In genomic region chr5:17219431-17219830, GRCh38 we compare ENCODE assay signal across 1 cellular context.
A peak's percentile ranks its signal among the peaks of the same experiment; 100 is the strongest.
TF ChIP-seq lines count a peak whose summit lies in the region.

No MANE protein-coding gene starts in this region.

TF ChIP-seq in GM12878, 131 proteins besides CTCF, POLR2A, EP300 and RAD21:
- TF ChIP-seq ZNF384 (IDR thresholded peaks at IDR 0.05; ENCODE audit: borderline replicate concordance, low read depth, low read length): 0 out of 2 replicates have a peak, but pooled peaks have one; percentile 5
- no peak for TF ChIP-seq ZNF274 (IDR thresholded peaks at IDR 0.05; ENCODE audit: insufficient read depth, insufficient read length)
- no peak for TF ChIP-seq KAT2A (conservative IDR thresholded peaks at IDR 0.05; ENCODE audit: control insufficient read depth, low read depth, low read length)
- no peak for TF ChIP-seq SUPT20H (IDR thresholded peaks at IDR 0.05; ENCODE audit: borderline replicate concordance, control insufficient read depth, low read depth, low read length)
- no peak for TF ChIP-seq STAT1 (conservative IDR thresholded peaks at IDR 0.05)
- no peak for TF ChIP-seq E2F4 (IDR thresholded peaks at IDR 0.05; ENCODE audit: low read depth, low read length)
- no peak for TF ChIP-seq NFXL1 (IDR thresholded peaks at IDR 0.05; ENCODE audit: borderline replicate concordance)
- TF ChIP-seq RUNX3 (IDR thresholded peaks at IDR 0.05; ENCODE audit: low read length): peak; percentile 17; the same call in 1 of the 2 replicates
- TF ChIP-seq NBN (IDR thresholded peaks at IDR 0.05): no peak
- TF ChIP-seq ZSCAN29 (IDR thresholded peaks at IDR 0.05): no peak
- TF ChIP-seq, protein P1, sequence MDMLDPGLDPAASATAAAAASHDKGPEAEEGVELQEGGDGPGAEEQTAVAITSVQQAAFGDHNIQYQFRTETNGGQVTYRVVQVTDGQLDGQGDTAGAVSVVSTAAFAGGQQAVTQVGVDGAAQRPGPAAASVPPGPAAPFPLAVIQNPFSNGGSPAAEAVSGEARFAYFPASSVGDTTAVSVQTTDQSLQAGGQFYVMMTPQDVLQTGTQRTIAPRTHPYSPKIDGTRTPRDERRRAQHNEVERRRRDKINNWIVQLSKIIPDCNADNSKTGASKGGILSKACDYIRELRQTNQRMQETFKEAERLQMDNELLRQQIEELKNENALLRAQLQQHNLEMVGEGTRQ (IDR thresholded peaks at IDR 0.05; ENCODE audit: borderline replicate concordance, low read depth, low read length): no peak
- TF ChIP-seq NFYA (IDR thresholded peaks at IDR 0.05; ENCODE audit: borderline replicate concordance, low read depth, low read length): no peak
- TF ChIP-seq DPF2 (IDR thresholded peaks at IDR 0.05): no peak
- TF ChIP-seq SIN3A (IDR thresholded peaks at IDR 0.05; ENCODE audit: low read depth, low read length): peak; percentile 44; the same call in 1 of the 2 replicates
- TF ChIP-seq ETV6 (conservative IDR thresholded peaks at IDR 0.05 in 1 of 2, IDR thresholded peaks at IDR 0.05 in 1 of 2; ENCODE audit: borderline replicate concordance in 1 of 2, low read depth in 1 of 2): no peak
- TF ChIP-seq EGR1 (IDR thresholded peaks at IDR 0.05; ENCODE audit: borderline replicate concordance in 1 of 2, low read depth in 2 of 2, low read length in 2 of 2): no peak
- TF ChIP-seq, protein P2, sequence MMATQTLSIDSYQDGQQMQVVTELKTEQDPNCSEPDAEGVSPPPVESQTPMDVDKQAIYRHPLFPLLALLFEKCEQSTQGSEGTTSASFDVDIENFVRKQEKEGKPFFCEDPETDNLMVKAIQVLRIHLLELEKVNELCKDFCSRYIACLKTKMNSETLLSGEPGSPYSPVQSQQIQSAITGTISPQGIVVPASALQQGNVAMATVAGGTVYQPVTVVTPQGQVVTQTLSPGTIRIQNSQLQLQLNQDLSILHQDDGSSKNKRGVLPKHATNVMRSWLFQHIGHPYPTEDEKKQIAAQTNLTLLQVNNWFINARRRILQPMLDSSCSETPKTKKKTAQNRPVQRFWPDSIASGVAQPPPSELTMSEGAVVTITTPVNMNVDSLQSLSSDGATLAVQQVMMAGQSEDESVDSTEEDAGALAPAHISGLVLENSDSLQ (IDR thresholded peaks at IDR 0.05): peak; percentile 62
- TF ChIP-seq CREM (IDR thresholded peaks at IDR 0.05; ENCODE audit: low read depth): no peak
- TF ChIP-seq, protein P3, sequence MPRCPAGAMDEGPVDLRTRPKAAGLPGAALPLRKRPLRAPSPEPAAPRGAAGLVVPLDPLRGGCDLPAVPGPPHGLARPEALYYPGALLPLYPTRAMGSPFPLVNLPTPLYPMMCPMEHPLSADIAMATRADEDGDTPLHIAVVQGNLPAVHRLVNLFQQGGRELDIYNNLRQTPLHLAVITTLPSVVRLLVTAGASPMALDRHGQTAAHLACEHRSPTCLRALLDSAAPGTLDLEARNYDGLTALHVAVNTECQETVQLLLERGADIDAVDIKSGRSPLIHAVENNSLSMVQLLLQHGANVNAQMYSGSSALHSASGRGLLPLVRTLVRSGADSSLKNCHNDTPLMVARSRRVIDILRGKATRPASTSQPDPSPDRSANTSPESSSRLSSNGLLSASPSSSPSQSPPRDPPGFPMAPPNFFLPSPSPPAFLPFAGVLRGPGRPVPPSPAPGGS (IDR thresholded peaks at IDR 0.05; ENCODE audit: borderline replicate concordance, insufficient read depth, low read depth, low read length, poor library complexity, severe bottlenecking): no peak
- TF ChIP-seq EED (IDR thresholded peaks at IDR 0.05; ENCODE audit: low read depth): no peak
- TF ChIP-seq YY1 (IDR thresholded peaks at IDR 0.05; ENCODE audit: low read depth, low read length): peak; percentile 48; the same call in 1 of the 2 replicates
- 0 out of 2 replicates have a peak, but pooled peaks have one; percentile 27 for TF ChIP-seq RELB (IDR thresholded peaks at IDR 0.05; ENCODE audit: low read depth)
- no peak; the same call in 1 of the 2 replicates for TF ChIP-seq IKZF1 (conservative IDR thresholded peaks at IDR 0.05)
- no peak for TF ChIP-seq BMI1 (IDR thresholded peaks at IDR 0.05; ENCODE audit: borderline replicate concordance)
- TF ChIP-seq, protein P4, sequence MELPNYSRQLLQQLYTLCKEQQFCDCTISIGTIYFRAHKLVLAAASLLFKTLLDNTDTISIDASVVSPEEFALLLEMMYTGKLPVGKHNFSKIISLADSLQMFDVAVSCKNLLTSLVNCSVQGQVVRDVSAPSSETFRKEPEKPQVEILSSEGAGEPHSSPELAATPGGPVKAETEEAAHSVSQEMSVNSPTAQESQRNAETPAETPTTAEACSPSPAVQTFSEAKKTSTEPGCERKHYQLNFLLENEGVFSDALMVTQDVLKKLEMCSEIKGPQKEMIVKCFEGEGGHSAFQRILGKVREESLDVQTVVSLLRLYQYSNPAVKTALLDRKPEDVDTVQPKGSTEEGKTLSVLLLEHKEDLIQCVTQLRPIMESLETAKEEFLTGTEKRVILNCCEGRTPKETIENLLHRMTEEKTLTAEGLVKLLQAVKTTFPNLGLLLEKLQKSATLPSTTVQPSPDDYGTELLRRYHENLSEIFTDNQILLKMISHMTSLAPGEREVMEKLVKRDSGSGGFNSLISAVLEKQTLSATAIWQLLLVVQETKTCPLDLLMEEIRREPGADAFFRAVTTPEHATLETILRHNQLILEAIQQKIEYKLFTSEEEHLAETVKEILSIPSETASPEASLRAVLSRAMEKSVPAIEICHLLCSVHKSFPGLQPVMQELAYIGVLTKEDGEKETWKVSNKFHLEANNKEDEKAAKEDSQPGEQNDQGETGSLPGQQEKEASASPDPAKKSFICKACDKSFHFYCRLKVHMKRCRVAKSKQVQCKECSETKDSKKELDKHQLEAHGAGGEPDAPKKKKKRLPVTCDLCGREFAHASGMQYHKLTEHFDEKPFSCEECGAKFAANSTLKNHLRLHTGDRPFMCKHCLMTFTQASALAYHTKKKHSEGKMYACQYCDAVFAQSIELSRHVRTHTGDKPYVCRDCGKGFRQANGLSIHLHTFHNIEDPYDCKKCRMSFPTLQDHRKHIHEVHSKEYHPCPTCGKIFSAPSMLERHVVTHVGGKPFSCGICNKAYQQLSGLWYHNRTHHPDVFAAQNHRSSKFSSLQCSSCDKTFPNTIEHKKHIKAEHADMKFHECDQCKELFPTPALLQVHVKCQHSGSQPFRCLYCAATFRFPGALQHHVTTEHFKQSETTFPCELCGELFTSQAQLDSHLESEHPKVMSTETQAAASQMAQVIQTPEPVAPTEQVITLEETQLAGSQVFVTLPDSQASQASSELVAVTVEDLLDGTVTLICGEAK (IDR thresholded peaks at IDR 0.05; ENCODE audit: borderline replicate concordance): no peak
- TF ChIP-seq MYB (IDR thresholded peaks at IDR 0.05; ENCODE audit: borderline replicate concordance, low read depth, low read length): no peak
- TF ChIP-seq ZNF622 (IDR thresholded peaks at IDR 0.05): no peak
- TF ChIP-seq IKZF2 (IDR thresholded peaks at IDR 0.05): peak in 1 of 2 experiments; percentile 37; a peak in 1 of 4 replicates
- TF ChIP-seq TCF7 (IDR thresholded peaks at IDR 0.05; ENCODE audit: borderline replicate concordance): no peak
- TF ChIP-seq NKRF (conservative IDR thresholded peaks at IDR 0.05): peak; percentile 42; the same call in 1 of the 2 replicates
